ENCODE assay signal across 10 cellular contexts in genomic region chr11:66540598-66540997, GRCh38. TPM values are rescaled to one million over a fixed set of nuclear protein-coding genes. Genes with fewer than 3 reads are reported as not detected.
"Had no signal": no experiment of that assay in that cellular context is flagged by ENCODE, and none has a peak within 500 bp of the region (broad histone marks: within the 10 kb centered on the region; RNA-seq: fewer than 3 reads in every experiment).

No MANE protein-coding gene starts in this region.

RNA-seq across cellular contexts. Expression of gene ACTN3, which starts 6.1 kb away (rescaled TPM):
- total RNA-seq: astrocyte; bronchial epithelial cell; cerebellum; esophagus squamous epithelium; fibroblast of villous mesenchyme; gastroesophageal sphincter; glomerular endothelial cell; T-helper 1 cell treated with Interleukin-12 subunit alpha and Interleukin-12 subunit beta and Interleukin-4 antibody, amounts not matched to agents 30 ng/mL and 1 ng/mL, for 36 hours had no signal
- polyA plus RNA-seq: fibroblast of lung had no signal

RNA-seq across cellular contexts. Expression of gene CCDC87, which starts 52.3 kb away (rescaled TPM):
- total RNA-seq: activated CD4-positive, alpha-beta memory T cell treated with anti-CD3 and anti-CD28 coated beads, Interleukin-2, amount 10 ng/mL, durations not matched to agents 7 days and 5 days had no signal
